In genomic region chr14:100203962-100204834, GRCh38 we compare ENCODE assay signal across 1 cellular context.
TF ChIP-seq lines count a peak whose summit lies in the region.

No MANE protein-coding gene starts in this region.

TF ChIP-seq in HepG2, 621 proteins besides CTCF, POLR2A, EP300 and RAD21 (continued from another document and continues in another):
- TF ChIP-seq, protein P1, sequence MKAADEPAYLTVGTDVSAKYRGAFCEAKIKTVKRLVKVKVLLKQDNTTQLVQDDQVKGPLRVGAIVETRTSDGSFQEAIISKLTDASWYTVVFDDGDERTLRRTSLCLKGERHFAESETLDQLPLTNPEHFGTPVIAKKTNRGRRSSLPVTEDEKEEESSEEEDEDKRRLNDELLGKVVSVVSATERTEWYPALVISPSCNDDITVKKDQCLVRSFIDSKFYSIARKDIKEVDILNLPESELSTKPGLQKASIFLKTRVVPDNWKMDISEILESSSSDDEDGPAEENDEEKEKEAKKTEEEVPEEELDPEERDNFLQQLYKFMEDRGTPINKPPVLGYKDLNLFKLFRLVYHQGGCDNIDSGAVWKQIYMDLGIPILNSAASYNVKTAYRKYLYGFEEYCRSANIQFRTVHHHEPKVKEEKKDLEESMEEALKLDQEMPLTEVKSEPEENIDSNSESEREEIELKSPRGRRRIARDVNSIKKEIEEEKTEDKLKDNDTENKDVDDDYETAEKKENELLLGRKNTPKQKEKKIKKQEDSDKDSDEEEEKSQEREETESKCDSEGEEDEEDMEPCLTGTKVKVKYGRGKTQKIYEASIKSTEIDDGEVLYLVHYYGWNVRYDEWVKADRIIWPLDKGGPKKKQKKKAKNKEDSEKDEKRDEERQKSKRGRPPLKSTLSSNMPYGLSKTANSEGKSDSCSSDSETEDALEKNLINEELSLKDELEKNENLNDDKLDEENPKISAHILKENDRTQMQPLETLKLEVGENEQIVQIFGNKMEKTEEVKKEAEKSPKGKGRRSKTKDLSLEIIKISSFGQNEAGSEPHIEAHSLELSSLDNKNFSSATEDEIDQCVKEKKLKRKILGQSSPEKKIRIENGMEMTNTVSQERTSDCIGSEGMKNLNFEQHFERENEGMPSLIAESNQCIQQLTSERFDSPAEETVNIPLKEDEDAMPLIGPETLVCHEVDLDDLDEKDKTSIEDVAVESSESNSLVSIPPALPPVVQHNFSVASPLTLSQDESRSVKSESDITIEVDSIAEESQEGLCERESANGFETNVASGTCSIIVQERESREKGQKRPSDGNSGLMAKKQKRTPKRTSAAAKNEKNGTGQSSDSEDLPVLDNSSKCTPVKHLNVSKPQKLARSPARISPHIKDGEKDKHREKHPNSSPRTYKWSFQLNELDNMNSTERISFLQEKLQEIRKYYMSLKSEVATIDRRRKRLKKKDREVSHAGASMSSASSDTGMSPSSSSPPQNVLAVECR (CRISPR knock-in tag; IDR thresholded peaks at IDR 0.05; ENCODE audit: borderline replicate concordance) = peak; percentile 67; the same call in 1 of the 2 replicates
- TF ChIP-seq NFE2L1 (CRISPR knock-in tag; IDR thresholded peaks at IDR 0.05; ENCODE audit: borderline replicate concordance) = no peak
- no peak for TF ChIP-seq CENPX (CRISPR knock-in tag; IDR thresholded peaks at IDR 0.05)
- TF ChIP-seq NFYB (CRISPR knock-in tag; IDR thresholded peaks at IDR 0.05) = peak; percentile 67
- TF ChIP-seq ZNF550 (CRISPR knock-in tag; IDR thresholded peaks at IDR 0.05; ENCODE audit: borderline replicate concordance) = no peak
- no peak for TF ChIP-seq HCFC1 (IDR thresholded peaks at IDR 0.05; ENCODE audit: low read depth, low read length)
- TF ChIP-seq, protein P2, sequence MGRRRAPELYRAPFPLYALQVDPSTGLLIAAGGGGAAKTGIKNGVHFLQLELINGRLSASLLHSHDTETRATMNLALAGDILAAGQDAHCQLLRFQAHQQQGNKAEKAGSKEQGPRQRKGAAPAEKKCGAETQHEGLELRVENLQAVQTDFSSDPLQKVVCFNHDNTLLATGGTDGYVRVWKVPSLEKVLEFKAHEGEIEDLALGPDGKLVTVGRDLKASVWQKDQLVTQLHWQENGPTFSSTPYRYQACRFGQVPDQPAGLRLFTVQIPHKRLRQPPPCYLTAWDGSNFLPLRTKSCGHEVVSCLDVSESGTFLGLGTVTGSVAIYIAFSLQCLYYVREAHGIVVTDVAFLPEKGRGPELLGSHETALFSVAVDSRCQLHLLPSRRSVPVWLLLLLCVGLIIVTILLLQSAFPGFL (CRISPR knock-in tag; IDR thresholded peaks at IDR 0.05) = no peak
- no peak for TF ChIP-seq ZNF160 (CRISPR knock-in tag; IDR thresholded peaks at IDR 0.05)
- TF ChIP-seq BHLHE40 (IDR thresholded peaks at IDR 0.05; ENCODE audit: low read length) = no peak
- TF ChIP-seq ZBTB2 (CRISPR knock-in tag; IDR thresholded peaks at IDR 0.05; ENCODE audit: low read depth) = no peak
- TF ChIP-seq FOSL2 (CRISPR knock-in tag; IDR thresholded peaks at IDR 0.05) = no peak
- TF ChIP-seq, protein P3, sequence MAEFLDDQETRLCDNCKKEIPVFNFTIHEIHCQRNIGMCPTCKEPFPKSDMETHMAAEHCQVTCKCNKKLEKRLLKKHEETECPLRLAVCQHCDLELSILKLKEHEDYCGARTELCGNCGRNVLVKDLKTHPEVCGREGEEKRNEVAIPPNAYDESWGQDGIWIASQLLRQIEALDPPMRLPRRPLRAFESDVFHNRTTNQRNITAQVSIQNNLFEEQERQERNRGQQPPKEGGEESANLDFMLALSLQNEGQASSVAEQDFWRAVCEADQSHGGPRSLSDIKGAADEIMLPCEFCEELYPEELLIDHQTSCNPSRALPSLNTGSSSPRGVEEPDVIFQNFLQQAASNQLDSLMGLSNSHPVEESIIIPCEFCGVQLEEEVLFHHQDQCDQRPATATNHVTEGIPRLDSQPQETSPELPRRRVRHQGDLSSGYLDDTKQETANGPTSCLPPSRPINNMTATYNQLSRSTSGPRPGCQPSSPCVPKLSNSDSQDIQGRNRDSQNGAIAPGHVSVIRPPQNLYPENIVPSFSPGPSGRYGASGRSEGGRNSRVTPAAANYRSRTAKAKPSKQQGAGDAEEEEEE (CRISPR knock-in tag; IDR thresholded peaks at IDR 0.05; ENCODE audit: borderline replicate concordance) = no peak
- no peak for TF ChIP-seq ARHGAP35 (CRISPR knock-in tag; IDR thresholded peaks at IDR 0.05; ENCODE audit: borderline replicate concordance)
- TF ChIP-seq ZNF546 (CRISPR knock-in tag; conservative IDR thresholded peaks at IDR 0.05) = no peak
- TF ChIP-seq CHD4 (IDR thresholded peaks at IDR 0.05; ENCODE audit: borderline replicate concordance, low read length) = peak; percentile 66; the same call in 1 of the 2 replicates
- no peak for TF ChIP-seq SMAD1 (CRISPR knock-in tag; IDR thresholded peaks at IDR 0.05; ENCODE audit: borderline replicate concordance, low read depth)
- TF ChIP-seq ZNF724P (CRISPR knock-in tag; IDR thresholded peaks at IDR 0.05; ENCODE audit: borderline replicate concordance) = no peak
- TF ChIP-seq ZNF614 (CRISPR knock-in tag; IDR thresholded peaks at IDR 0.05; ENCODE audit: borderline replicate concordance) = peak; percentile 53; the same call in 1 of the 2 replicates
- no peak for TF ChIP-seq CEBPZ (IDR thresholded peaks at IDR 0.05; ENCODE audit: low read length)
- TF ChIP-seq DR1 (CRISPR knock-in tag; IDR thresholded peaks at IDR 0.05) = no peak
- TF ChIP-seq KDM1A (CRISPR knock-in tag; IDR thresholded peaks at IDR 0.05) = peak; percentile 43; the same call in 1 of the 2 replicates
- TF ChIP-seq HNF4G (IDR thresholded peaks at IDR 0.05; ENCODE audit: borderline replicate concordance, low read depth, low read length) = peak; percentile 49; the same call in 1 of the 2 replicates
- TF ChIP-seq HNF4G (CRISPR knock-in tag; IDR thresholded peaks at IDR 0.05; ENCODE audit: borderline replicate concordance, low read depth) = no peak
- TF ChIP-seq SRF (IDR thresholded peaks at IDR 0.05; ENCODE audit: low read depth, low read length) = no peak
- no peak for TF ChIP-seq ERF (CRISPR knock-in tag; IDR thresholded peaks at IDR 0.05)
- no peak for TF ChIP-seq TOE1 (CRISPR knock-in tag; IDR thresholded peaks at IDR 0.05)
- TF ChIP-seq TIGD3 (CRISPR knock-in tag; IDR thresholded peaks at IDR 0.05; ENCODE audit: borderline replicate concordance) = no peak
- TF ChIP-seq ZFP37 (CRISPR knock-in tag; IDR thresholded peaks at IDR 0.05; ENCODE audit: borderline replicate concordance) = 0 out of 2 replicates have a peak, but pooled peaks have one; percentile 35
- TF ChIP-seq ZNF816 (CRISPR knock-in tag; IDR thresholded peaks at IDR 0.05; ENCODE audit: borderline replicate concordance) = 0 out of 2 replicates have a peak, but pooled peaks have one; percentile 19
- no peak for TF ChIP-seq NFIB (CRISPR knock-in tag; IDR thresholded peaks at IDR 0.05; ENCODE audit: borderline replicate concordance)
- no peak for TF ChIP-seq ZFP62 (CRISPR knock-in tag; IDR thresholded peaks at IDR 0.05)
- TF ChIP-seq ZNF207 (IDR thresholded peaks at IDR 0.05; ENCODE audit: borderline replicate concordance) = no peak
- no peak for TF ChIP-seq SYNCRIP (IDR thresholded peaks at IDR 0.05; ENCODE audit: insufficient read depth, low read depth, low read length)
- no peak for TF ChIP-seq NFE2L2 (IDR thresholded peaks at IDR 0.05; ENCODE audit: low read length)
- no peak for TF ChIP-seq RBM22 (optimal IDR thresholded peaks at IDR 0.05; ENCODE audit: low read length)
- no peak for TF ChIP-seq ATAD3A (CRISPR knock-in tag; IDR thresholded peaks at IDR 0.05)
- no peak for TF ChIP-seq BRF2 (CRISPR knock-in tag; IDR thresholded peaks at IDR 0.05)
- no peak for TF ChIP-seq ZNF781 (CRISPR knock-in tag; IDR thresholded peaks at IDR 0.05; ENCODE audit: borderline replicate concordance, not compliant biosample characterization)
- TF ChIP-seq, protein P4, sequence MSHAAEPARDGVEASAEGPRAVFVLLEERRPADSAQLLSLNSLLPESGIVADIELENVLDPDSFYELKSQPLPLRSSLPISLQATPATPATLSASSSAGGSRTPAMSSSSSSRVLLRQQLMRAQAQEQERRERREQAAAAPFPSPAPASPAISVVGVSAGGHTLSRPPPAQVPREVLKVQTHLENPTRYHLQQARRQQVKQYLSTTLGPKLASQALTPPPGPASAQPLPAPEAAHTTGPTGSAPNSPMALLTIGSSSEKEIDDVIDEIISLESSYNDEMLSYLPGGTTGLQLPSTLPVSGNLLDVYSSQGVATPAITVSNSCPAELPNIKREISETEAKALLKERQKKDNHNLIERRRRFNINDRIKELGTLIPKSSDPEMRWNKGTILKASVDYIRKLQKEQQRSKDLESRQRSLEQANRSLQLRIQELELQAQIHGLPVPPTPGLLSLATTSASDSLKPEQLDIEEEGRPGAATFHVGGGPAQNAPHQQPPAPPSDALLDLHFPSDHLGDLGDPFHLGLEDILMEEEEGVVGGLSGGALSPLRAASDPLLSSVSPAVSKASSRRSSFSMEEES (CRISPR knock-in tag; IDR thresholded peaks at IDR 0.05) = 0 out of 2 replicates have a peak, but pooled peaks have one; percentile 26
- TF ChIP-seq ZNF136 (CRISPR knock-in tag; IDR thresholded peaks at IDR 0.05; ENCODE audit: low read depth) = no peak
- no peak for TF ChIP-seq DBP (CRISPR knock-in tag; IDR thresholded peaks at IDR 0.05; ENCODE audit: not compliant biosample characterization)
- no peak for TF ChIP-seq MAFF (IDR thresholded peaks at IDR 0.05; ENCODE audit: low read depth, low read length)
- no peak for TF ChIP-seq SRY (CRISPR knock-in tag; IDR thresholded peaks at IDR 0.05)
- no peak for TF ChIP-seq ZNF850 (CRISPR knock-in tag; conservative IDR thresholded peaks at IDR 0.05)
- TF ChIP-seq HES4 (CRISPR knock-in tag; IDR thresholded peaks at IDR 0.05; ENCODE audit: borderline replicate concordance) = no peak
- no peak for TF ChIP-seq PHB2 (IDR thresholded peaks at IDR 0.05; ENCODE audit: partially characterized antibody)
- TF ChIP-seq, protein P5, sequence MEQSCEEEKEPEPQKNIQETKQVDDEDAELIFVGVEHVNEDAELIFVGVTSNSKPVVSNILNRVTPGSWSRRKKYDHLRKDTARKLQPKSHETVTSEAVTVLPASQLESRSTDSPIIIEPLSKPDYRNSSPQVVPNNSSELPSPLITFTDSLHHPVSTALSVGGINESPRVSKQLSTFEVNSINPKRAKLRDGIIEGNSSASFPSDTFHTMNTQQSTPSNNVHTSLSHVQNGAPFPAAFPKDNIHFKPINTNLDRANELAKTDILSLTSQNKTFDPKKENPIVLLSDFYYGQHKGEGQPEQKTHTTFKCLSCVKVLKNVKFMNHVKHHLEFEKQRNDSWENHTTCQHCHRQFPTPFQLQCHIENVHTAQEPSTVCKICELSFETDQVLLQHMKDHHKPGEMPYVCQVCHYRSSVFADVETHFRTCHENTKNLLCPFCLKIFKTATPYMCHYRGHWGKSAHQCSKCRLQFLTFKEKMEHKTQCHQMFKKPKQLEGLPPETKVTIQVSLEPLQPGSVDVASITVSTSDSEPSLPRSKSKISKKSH (CRISPR knock-in tag; IDR thresholded peaks at IDR 0.05; ENCODE audit: borderline replicate concordance) = no peak
